ENCODE assay signal across 8 cellular contexts in genomic region chr18:32549248-32549842, GRCh38.
DNase-seq lines count a peak whose midpoint lies in the region; ATAC-seq, FAIRE-seq and TF ChIP-seq lines count a peak whose summit lies in the region.

No MANE protein-coding gene starts in this region.

- CTCF ChIA-PET in A549 (lab: Yijun Ruan, JAX), result interaction anchor here (0.6 to 9.9 kb wide), 12 partner anchors 9 to 393 kb away, joined by 3 to 165 read pairs (median 4); no protein-coding TSS in a partner anchor
- CTCF ChIA-PET in mammary epithelial cell (lab: Charles Lee; ENCODE audit: low non-redundant PET), result interaction anchor here (0.5 to 1.2 kb wide), 4 partner anchors 79 to 392 kb away, joined by 3 to 13 read pairs (median 6); partner anchors contain the start of gene GAREM1

- in situ Hi-C loops in GM13976 (cut with MboI; ENCODE audit: low sequenced_read_pairs, unreplicated experiment) (loop anchor here (10.0 kb wide), 1 partner anchor 265 kb away; no protein-coding TSS in a partner anchor), mammary epithelial cell (cut with MboI; ENCODE audit: low sequenced_read_pairs in 2 of 2) (no loop called here)

- H3K4me1 ChIP-seq in A549, result no peaks in the 10 kb centered on the region
- H3K4me1 ChIP-seq in mammary epithelial cell (ENCODE audit: insufficient read depth, low read length), result no peaks in the 10 kb centered on the region

- TF ChIP-seq RAD21 in A549 (conservative IDR thresholded peaks at IDR 0.05 in 1 of 2, IDR thresholded peaks at IDR 0.05 in 1 of 2), result peak; percentile 71

- FAIRE-seq in A549 (lab: Jason Lieb, UNC), result no peak

- H4K20me1 ChIP-seq in mammary epithelial cell (ENCODE audit: insufficient read depth, low read length), result no peaks in the 10 kb centered on the region

- ATAC-seq in A549 (peak; percentile 68 to 88; a peak in 5 of 6 replicates), HG02840 (IDR thresholded peaks at IDR 0.05; ENCODE audit: low FRiP score, unreplicated experiment) (peak; percentile 71)

- H3K4me3 ChIP-seq in A549 (no peak overlapping the region), mammary epithelial cell (replicated peaks in 1 of 3; ENCODE audit: insufficient read depth in 1 of 3, low read depth in 2 of 3, low read length in 3 of 3) (no peak overlapping the region)

- peak; percentile 6 to 46 for DNase-seq in A549 (ENCODE audit: low read depth in 1 of 2, low spot score in 1 of 2)
- peak; percentile 54 for DNase-seq in GM13976 (ENCODE audit: low spot score)
- peak; percentile 73 to 92 (median 78) for DNase-seq in NCI-H1417 (lab: John Stamatoyannopoulos, UW)
- peak; percentile 16 to 23 for DNase-seq in SW 1271 (lab: John Stamatoyannopoulos, UW)
- DNase-seq in mammary epithelial cell, result peak; percentile 21
- DNase-seq in left kidney (ENCODE audit: low read depth, low spot score), result peak; percentile 85
- peak; percentile 9 for DNase-seq in stimulated activated CD8-positive, alpha-beta memory T cell treated with anti-CD3 and anti-CD28 coated beads, Interleukin-12 subunit alpha, Interleukin-12 subunit beta, amount 100 ng/mL, for 1 hour (ENCODE audit: low read depth)

- H3K27ac ChIP-seq in A549 (no peak overlapping the region), mammary epithelial cell (ENCODE audit: insufficient read depth, low read depth, low read length) (no peak overlapping the region)

- dilution Hi-C loops in mammary epithelial cell (cut with HindIII; ENCODE audit: low sequenced_read_pairs), result loop anchor here (10.0 kb wide), 1 partner anchor 305 kb away; no protein-coding TSS in a partner anchor

- POLR2A ChIA-PET in A549 (lab: Yijun Ruan, JAX), result no interaction called here

- TF ChIP-seq POLR2A in A549 (IDR thresholded peaks at IDR 0.05; ENCODE audit: low read length), result no peak

- H3K4me2 ChIP-seq in A549 (no peak overlapping the region), mammary epithelial cell (ENCODE audit: insufficient read depth, low read depth, low read length) (no peak overlapping the region)

- no peak overlapping the region for H2AFZ ChIP-seq in mammary epithelial cell (ENCODE audit: low read depth, low read length)

- WGBS in A549 (ENCODE audit: missing lambda C conversion rate), result 0% methylated on average over 3 of the region's 3 CpGs
- WGBS in mammary epithelial cell (ENCODE audit: low coverage, missing lambda C conversion rate), result 0% methylated on average over 3 of the region's 3 CpGs

- no peak for TF ChIP-seq EP300 in A549 (IDR thresholded peaks at IDR 0.05)

- H3K36me3 ChIP-seq in mammary epithelial cell (ENCODE audit: insufficient read depth, low read length), result no peaks in the 10 kb centered on the region

- H3K9me3 ChIP-seq in A549, result no peaks in the 10 kb centered on the region
- H3K9me3 ChIP-seq in mammary epithelial cell (replicated peaks; ENCODE audit: insufficient read depth, low read length), result no peaks in the 10 kb centered on the region

- intact Hi-C loops in mammary epithelial cell (cut with micrococcal nuclease), result loop anchor here (1.0 to 2.0 kb wide), 3 partner anchors 79 to 278 kb away; partner anchors contain the start of gene GAREM1

- H3K27me3 ChIP-seq in mammary epithelial cell (ENCODE audit: insufficient read depth, low read length), result no peaks in the 10 kb centered on the region

- no peaks in the 10 kb centered on the region for H3K79me2 ChIP-seq in mammary epithelial cell (ENCODE audit: insufficient read depth, low read length)

- no peak overlapping the region for H3K9ac ChIP-seq in mammary epithelial cell (ENCODE audit: insufficient read depth, low read length)

- BruUV-seq in mammary epithelial cell (replicated peaks; lab: Mats Ljungman, UMichigan), result no TSS peak

- TF ChIP-seq CTCF in A549 (IDR thresholded peaks at IDR 0.05) (peak; percentile 60), GM13976 (IDR thresholded peaks at IDR 0.05; ENCODE audit: borderline replicate concordance, control extremely low read depth, extremely low read depth, insufficient read depth, missing control alignments) (peak; percentile 50), mammary epithelial cell (conservative IDR thresholded peaks at IDR 0.05 in 1 of 2, IDR thresholded peaks at IDR 0.05 in 1 of 2; ENCODE audit: extremely low read depth in 1 of 2, insufficient read depth in 1 of 2, low read depth in 1 of 2, low read length in 2 of 2) (peak; percentile 71 to 90)

TF ChIP-seq in A549, 52 proteins besides CTCF, POLR2A, EP300 and RAD21:
- TF ChIP-seq SREBF2 (IDR thresholded peaks at IDR 0.05) (no peak), BCL3 (IDR thresholded peaks at IDR 0.05) (no peak), SMC3 (IDR thresholded peaks at IDR 0.05) (peak; percentile 76), ATOH8 (CRISPR knock-in tag; IDR thresholded peaks at IDR 0.05; ENCODE audit: low read depth) (no peak), FOSL2 (IDR thresholded peaks at IDR 0.05) (no peak), FOSL2 (CRISPR knock-in tag; IDR thresholded peaks at IDR 0.05) (no peak)

Comparison
In these comparisons a context has a peak if more than half of its experiments do, and no peak if none do; other contexts are left out.
1. DNase-seq: peak in every context shown above with its lines; median percentile 85 in left kidney; 78 in NCI-H1417; 54 in GM13976; 26 in A549; 21 in mammary epithelial cell; 20 in SW 1271; 9 in stimulated activated CD8-positive, alpha-beta memory T cell treated with anti-CD3 and anti-CD28 coated beads, Interleukin-12 subunit alpha, Interleukin-12 subunit beta, amount 100 ng/mL, for 1 hour.